Comparison of ENCODE assay signal across 1 cellular context in genomic region chr1:116372651-116373444, GRCh38.
TF ChIP-seq lines count a peak whose summit lies in the region.

TSS of gene ATP1A1 (plus strand) at chr1:116373244. CDS start at chr1:116373512, 268 bp downstream.

TF ChIP-seq in HepG2, 621 proteins besides CTCF, POLR2A, EP300 and RAD21 (continued from another document and continues in another):
- no peak for TF ChIP-seq ZNF276 (CRISPR knock-in tag; IDR thresholded peaks at IDR 0.05; ENCODE audit: low read depth)
- peak; percentile 63 for TF ChIP-seq ZMYM3 (CRISPR knock-in tag; IDR thresholded peaks at IDR 0.05)
- no peak for TF ChIP-seq HNF1A (IDR thresholded peaks at IDR 0.05; ENCODE audit: low read depth)
- peak; percentile 16; the same call in 1 of the 2 replicates for TF ChIP-seq HNF1A (CRISPR knock-in tag; IDR thresholded peaks at IDR 0.05; ENCODE audit: borderline replicate concordance)
- peak; percentile 64 for TF ChIP-seq CBFB (CRISPR knock-in tag; IDR thresholded peaks at IDR 0.05)
- no peak for TF ChIP-seq TBL1XR1 (IDR thresholded peaks at IDR 0.05; ENCODE audit: borderline replicate concordance, low read length, partially characterized antibody)
- no peak; the same call in 1 of the 2 replicates for TF ChIP-seq PAX8 (CRISPR knock-in tag; IDR thresholded peaks at IDR 0.05; ENCODE audit: borderline replicate concordance)
- no peak for TF ChIP-seq ZNF17 (CRISPR knock-in tag; IDR thresholded peaks at IDR 0.05)
- no peak for TF ChIP-seq ZNF260 (CRISPR knock-in tag; IDR thresholded peaks at IDR 0.05; ENCODE audit: borderline replicate concordance, low read depth)
- no peak for TF ChIP-seq CENPT (CRISPR knock-in tag; IDR thresholded peaks at IDR 0.05; ENCODE audit: low read depth)
- no peak for TF ChIP-seq NCOA5 (CRISPR knock-in tag; IDR thresholded peaks at IDR 0.05)
- TF ChIP-seq ZNF234 (CRISPR knock-in tag; conservative IDR thresholded peaks at IDR 0.05) = no peak; the same call in 1 of the 2 replicates
- TF ChIP-seq ZNF407 (CRISPR knock-in tag; IDR thresholded peaks at IDR 0.05; ENCODE audit: not compliant biosample characterization) = no peak
- TF ChIP-seq ZNF704 (CRISPR knock-in tag; IDR thresholded peaks at IDR 0.05; ENCODE audit: borderline replicate concordance) = no peak
- peak; percentile 30; the same call in 1 of the 2 replicates for TF ChIP-seq ZNF367 (CRISPR knock-in tag; IDR thresholded peaks at IDR 0.05; ENCODE audit: borderline replicate concordance)
- TF ChIP-seq SNAPC5 (CRISPR knock-in tag; IDR thresholded peaks at IDR 0.05; ENCODE audit: borderline replicate concordance) = no peak
- no peak for TF ChIP-seq ZNF570 (CRISPR knock-in tag; IDR thresholded peaks at IDR 0.05; ENCODE audit: borderline replicate concordance)
- no peak for TF ChIP-seq HOMEZ (CRISPR knock-in tag; IDR thresholded peaks at IDR 0.05; ENCODE audit: low read depth)
- TF ChIP-seq SMAD1 (CRISPR knock-in tag; IDR thresholded peaks at IDR 0.05; ENCODE audit: borderline replicate concordance, low read depth) = no peak
- peak; percentile 26; the same call in 1 of the 2 replicates for TF ChIP-seq FOSL2 (CRISPR knock-in tag; IDR thresholded peaks at IDR 0.05)
- 0 out of 2 replicates have a peak, but pooled peaks have one; percentile 30 for TF ChIP-seq SNAI1 (CRISPR knock-in tag; IDR thresholded peaks at IDR 0.05; ENCODE audit: borderline replicate concordance)
- peak; percentile 28 for TF ChIP-seq TEAD3 (CRISPR knock-in tag; optimal IDR thresholded peaks at IDR 0.05; ENCODE audit: borderline replicate concordance)
- no peak for TF ChIP-seq SUZ12 (IDR thresholded peaks at IDR 0.05; ENCODE audit: low read depth, low read length)
- no peak for TF ChIP-seq BCLAF1 (IDR thresholded peaks at IDR 0.05)
- peak; percentile 71 for TF ChIP-seq UBTF (CRISPR knock-in tag; IDR thresholded peaks at IDR 0.05)
- TF ChIP-seq KDM1A (CRISPR knock-in tag; IDR thresholded peaks at IDR 0.05) = 0 out of 2 replicates have a peak, but pooled peaks have one; percentile 51
- TF ChIP-seq THAP11 (CRISPR knock-in tag; IDR thresholded peaks at IDR 0.05) = peak; percentile 33; the same call in 1 of the 2 replicates
- no peak for TF ChIP-seq ARNT (IDR thresholded peaks at IDR 0.05)
- TF ChIP-seq ZNF737 (CRISPR knock-in tag; IDR thresholded peaks at IDR 0.05; ENCODE audit: borderline replicate concordance) = no peak
- no peak for TF ChIP-seq ZC3H13 (CRISPR knock-in tag; IDR thresholded peaks at IDR 0.05)
- TF ChIP-seq NRL (CRISPR knock-in tag; IDR thresholded peaks at IDR 0.05; ENCODE audit: borderline replicate concordance) = peak; percentile 19; the same call in 1 of the 2 replicates
- no peak for TF ChIP-seq ZNF883 (CRISPR knock-in tag; IDR thresholded peaks at IDR 0.05; ENCODE audit: not compliant biosample characterization)
- TF ChIP-seq KAT8 (CRISPR knock-in tag; IDR thresholded peaks at IDR 0.05) = peak; percentile 50
- TF ChIP-seq SAP130 (CRISPR knock-in tag; IDR thresholded peaks at IDR 0.05; ENCODE audit: low read depth) = peak; percentile 85
- TF ChIP-seq ZNF180 (CRISPR knock-in tag; IDR thresholded peaks at IDR 0.05; ENCODE audit: borderline replicate concordance, low read depth) = 0 out of 2 replicates have a peak, but pooled peaks have one; percentile 20
- peak; percentile 27; the same call in 1 of the 2 replicates for TF ChIP-seq MIXL1 (CRISPR knock-in tag; IDR thresholded peaks at IDR 0.05)
